ENCODE assay signal across 1 cellular context in the genomic region with DNA sequence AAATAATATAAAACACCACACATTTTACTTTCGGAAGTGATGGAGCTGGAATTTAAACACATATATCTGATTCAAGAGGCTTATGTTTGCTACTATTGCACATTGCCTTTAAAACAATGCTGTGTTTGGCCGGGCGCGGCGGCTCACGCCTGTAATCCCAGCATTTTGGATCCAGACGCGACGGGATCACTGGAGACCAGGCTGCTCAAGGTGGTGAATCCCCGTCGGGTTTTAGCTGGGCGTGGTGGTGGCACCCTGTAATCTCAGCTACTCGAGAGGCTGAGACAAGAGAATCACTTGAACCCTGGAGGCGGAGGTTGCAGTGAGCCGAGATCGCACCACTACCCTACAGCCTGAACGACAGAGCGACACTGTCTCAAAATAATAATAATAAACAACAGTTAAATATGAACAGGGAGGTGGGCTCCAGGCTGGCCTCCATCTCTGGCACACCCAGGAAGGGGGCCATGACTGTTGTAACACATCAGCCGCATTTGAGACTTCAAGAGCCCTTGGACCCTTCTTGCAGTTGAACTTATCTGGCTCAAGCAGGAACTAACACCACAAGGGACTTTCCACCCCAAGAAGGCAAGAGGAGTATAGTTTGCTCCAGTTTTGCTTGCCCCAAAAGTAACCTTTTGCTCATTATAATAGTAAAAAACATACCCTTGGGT.
TF ChIP-seq lines count a peak whose summit lies in the region.

No MANE protein-coding gene starts in this region.

TF ChIP-seq in GM12878, 131 proteins besides CTCF, POLR2A, EP300 and RAD21 (continued from another document):
- TF ChIP-seq, protein P1, sequence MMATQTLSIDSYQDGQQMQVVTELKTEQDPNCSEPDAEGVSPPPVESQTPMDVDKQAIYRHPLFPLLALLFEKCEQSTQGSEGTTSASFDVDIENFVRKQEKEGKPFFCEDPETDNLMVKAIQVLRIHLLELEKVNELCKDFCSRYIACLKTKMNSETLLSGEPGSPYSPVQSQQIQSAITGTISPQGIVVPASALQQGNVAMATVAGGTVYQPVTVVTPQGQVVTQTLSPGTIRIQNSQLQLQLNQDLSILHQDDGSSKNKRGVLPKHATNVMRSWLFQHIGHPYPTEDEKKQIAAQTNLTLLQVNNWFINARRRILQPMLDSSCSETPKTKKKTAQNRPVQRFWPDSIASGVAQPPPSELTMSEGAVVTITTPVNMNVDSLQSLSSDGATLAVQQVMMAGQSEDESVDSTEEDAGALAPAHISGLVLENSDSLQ (IDR thresholded peaks at IDR 0.05), result no peak
- TF ChIP-seq, protein P2, sequence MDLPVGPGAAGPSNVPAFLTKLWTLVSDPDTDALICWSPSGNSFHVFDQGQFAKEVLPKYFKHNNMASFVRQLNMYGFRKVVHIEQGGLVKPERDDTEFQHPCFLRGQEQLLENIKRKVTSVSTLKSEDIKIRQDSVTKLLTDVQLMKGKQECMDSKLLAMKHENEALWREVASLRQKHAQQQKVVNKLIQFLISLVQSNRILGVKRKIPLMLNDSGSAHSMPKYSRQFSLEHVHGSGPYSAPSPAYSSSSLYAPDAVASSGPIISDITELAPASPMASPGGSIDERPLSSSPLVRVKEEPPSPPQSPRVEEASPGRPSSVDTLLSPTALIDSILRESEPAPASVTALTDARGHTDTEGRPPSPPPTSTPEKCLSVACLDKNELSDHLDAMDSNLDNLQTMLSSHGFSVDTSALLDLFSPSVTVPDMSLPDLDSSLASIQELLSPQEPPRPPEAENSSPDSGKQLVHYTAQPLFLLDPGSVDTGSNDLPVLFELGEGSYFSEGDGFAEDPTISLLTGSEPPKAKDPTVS (IDR thresholded peaks at IDR 0.05; ENCODE audit: low read depth, low read length), result no peak
- TF ChIP-seq RCOR1 (conservative IDR thresholded peaks at IDR 0.05; ENCODE audit: low read depth, low read length) (no peak), TCF7 (IDR thresholded peaks at IDR 0.05; ENCODE audit: borderline replicate concordance) (no peak), FOXM1 (IDR thresholded peaks at IDR 0.05; ENCODE audit: low read depth, low read length) (0 out of 2 replicates have a peak, but pooled peaks have one; percentile 7)
